ENCODE assay signal across 13 cellular contexts in genomic region chr20:48818031-48818370, GRCh38. TPM values are rescaled to one million over a fixed set of nuclear protein-coding genes. Genes with fewer than 3 reads are reported as not detected.
A peak's percentile ranks its signal among the peaks of the same experiment; 100 is the strongest.
DNase-seq lines count a peak whose midpoint lies in the region; ATAC-seq and TF ChIP-seq lines count a peak whose summit lies in the region.
"Had no signal": no experiment of that assay in that cellular context is flagged by ENCODE, and none has a peak within 500 bp of the region (broad histone marks: within the 10 kb centered on the region; RNA-seq: fewer than 3 reads in every experiment).

No MANE protein-coding gene starts in this region.

- CTCF ChIA-PET in activated CD8-positive, alpha-beta T cell treated with anti-CD3 and anti-CD28 coated beads for 36 hours (lab: Charles Lee) = interaction anchor here (0.9 to 1.5 kb wide), 5 partner anchors 24 to 161 kb away, joined by 3 to 5 read pairs (median 3); no protein-coding TSS in a partner anchor

- POLR2A ChIA-PET in activated CD8-positive, alpha-beta T cell treated with anti-CD3 and anti-CD28 coated beads for 36 hours (lab: Charles Lee) = interaction anchor here (0.6 to 2.2 kb wide), 11 partner anchors 9 to 238 kb away, joined by 3 to 11 read pairs (median 4); no protein-coding TSS in a partner anchor

- peak overlapping the region in 1 of 11 experiments; percentile 18; a peak in 1 of 22 replicates for H3K9ac ChIP-seq in BLaER1 treated with 17β-estradiol and CSF1 and Interleukin-3, amounts not matched to agents 10 nM and 100 nM

- H3K27me3 Mint-ChIP-seq in activated CD8-positive, alpha-beta T cell treated with anti-CD3 and anti-CD28 coated beads for 36 hours = no peaks in the 10 kb centered on the region
- H3K27me3 Mint-ChIP-seq in memory B cell = no peaks in the 10 kb centered on the region

- H3K79me2 ChIP-seq in DOHH2 (ENCODE audit: control insufficient read depth, low read length) = no peaks in the 10 kb centered on the region

- H3K27ac Mint-ChIP-seq in activated CD8-positive, alpha-beta T cell treated with anti-CD3 and anti-CD28 coated beads for 36 hours = peak overlapping the region; percentile 85
- H3K27ac Mint-ChIP-seq in memory B cell = peak overlapping the region; percentile 84

- no peak for DNase-seq in activated CD8-positive, alpha-beta T cell treated with anti-CD3 and anti-CD28 coated beads for 36 hours
- DNase-seq in memory B cell (ENCODE audit: low spot score in 2 of 2) (no peak), dermis blood vessel endothelial cell (no peak), substantia nigra (lab: John Stamatoyannopoulos, UW) (no peak), NCI-H2227 treated with DMSO at 0.1 percent for 48 hours (lab: John Stamatoyannopoulos, UW) (no peak)
- DNase-seq: BE2C, NCI-H2081, NCI-H524 had no signal

- H3K27me3 ChIP-seq in BLaER1 treated with 17β-estradiol and CSF1 and Interleukin-3, amounts not matched to agents 10 nM and 100 nM = no peaks in the 10 kb centered on the region
- no peaks in the 10 kb centered on the region for H3K27me3 ChIP-seq in DOHH2 (ENCODE audit: control insufficient read depth, low read length)
- H3K27me3 ChIP-seq: BE2C, SJSA1 had no signal

- intact Hi-C loops in activated CD8-positive, alpha-beta T cell treated with anti-CD3 and anti-CD28 coated beads for 36 hours (cut with micrococcal nuclease) = no loop called here

- peaks cover 32% of the 10 kb centered on the region for H3F3A ChIP-seq in DOHH2 (ENCODE audit: control insufficient read depth, insufficient read depth)

- peak overlapping the region in 1 of 11 experiments; percentile 66; a peak in 1 of 22 replicates for H3K27ac ChIP-seq in BLaER1 treated with 17β-estradiol and CSF1 and Interleukin-3, amounts not matched to agents 10 nM and 100 nM
- peak overlapping the region; percentile 79 for H3K27ac ChIP-seq in DOHH2 (ENCODE audit: low read depth, low read length)
- H3K27ac ChIP-seq in substantia nigra (ENCODE audit: low read depth, low read length, poor library complexity, severe bottlenecking) = no peak overlapping the region
- H3K27ac ChIP-seq: SJSA1 had no signal

- peaks cover 0 to 76% (median 0%) of the 10 kb centered on the region in 11 experiments; a peak in 6 of 22 replicates for H3K36me3 ChIP-seq in BLaER1 treated with 17β-estradiol and CSF1 and Interleukin-3, amounts not matched to agents 10 nM and 100 nM
- no peaks in the 10 kb centered on the region for H3K36me3 ChIP-seq in DOHH2 (ENCODE audit: control insufficient read depth, low read length)
- H3K36me3 ChIP-seq: BE2C, thoracic aorta had no signal

- ATAC-seq in activated CD8-positive, alpha-beta T cell treated with anti-CD3 and anti-CD28 coated beads for 36 hours = no peak
- ATAC-seq in memory B cell (ENCODE audit: low read depth) (no peak), GM18867 (IDR thresholded peaks at IDR 0.05; ENCODE audit: unreplicated experiment) (no peak)

- no peak for TF ChIP-seq CTCF in DOHH2 (IDR thresholded peaks at IDR 0.05; ENCODE audit: low read depth, low read length, poor library complexity, severe bottlenecking)
- TF ChIP-seq CTCF in activated CD8-positive, alpha-beta T cell treated with anti-CD3 and anti-CD28 coated beads for 36 hours (IDR thresholded peaks at IDR 0.05) = no peak

- no peak overlapping the region for H3K4me3 ChIP-seq in BLaER1 treated with 17β-estradiol and CSF1 and Interleukin-3, amounts not matched to agents 10 nM and 100 nM
- H3K4me3 ChIP-seq in DOHH2 (ENCODE audit: low read length) = peak overlapping the region; percentile 62
- H3K4me3 ChIP-seq: SJSA1, thoracic aorta had no signal

- H3K9me2 ChIP-seq in DOHH2 (replicated peaks; ENCODE audit: control insufficient read depth, low read length) = no peaks in the 10 kb centered on the region

- H3K4me1 Mint-ChIP-seq in activated CD8-positive, alpha-beta T cell treated with anti-CD3 and anti-CD28 coated beads for 36 hours (ENCODE audit: low read depth) = peaks cover 71% of the 10 kb centered on the region
- peaks cover 64% of the 10 kb centered on the region for H3K4me1 Mint-ChIP-seq in memory B cell

- H3K36me3 Mint-ChIP-seq in activated CD8-positive, alpha-beta T cell treated with anti-CD3 and anti-CD28 coated beads for 36 hours (ENCODE audit: low read depth) = peaks cover 60% of the 10 kb centered on the region
- H3K36me3 Mint-ChIP-seq in memory B cell = peaks cover 10% of the 10 kb centered on the region

- H3K4me2 ChIP-seq in BLaER1 treated with 17β-estradiol and CSF1 and Interleukin-3, amounts not matched to agents 10 nM and 100 nM = peak overlapping the region; percentile 76 to 96 (median 86)
- peak overlapping the region; percentile 78 for H3K4me2 ChIP-seq in DOHH2 (ENCODE audit: low read length)

- H3K9me3 ChIP-seq in BLaER1 treated with 17β-estradiol and CSF1 and Interleukin-3, amounts not matched to agents 10 nM and 100 nM (replicated peaks in 1 of 11) = no peaks in the 10 kb centered on the region
- H3K9me3 ChIP-seq in DOHH2 (ENCODE audit: control insufficient read depth, insufficient read depth, low read length) = no peaks in the 10 kb centered on the region
- H3K9me3 ChIP-seq: BE2C, thoracic aorta had no signal

- peaks cover 0 to 100% (median 7%) of the 10 kb centered on the region in 11 experiments; a peak in 12 of 22 replicates for H4K20me1 ChIP-seq in BLaER1 treated with 17β-estradiol and CSF1 and Interleukin-3, amounts not matched to agents 10 nM and 100 nM
- no peaks in the 10 kb centered on the region for H4K20me1 ChIP-seq in DOHH2 (ENCODE audit: control insufficient read depth, insufficient read depth, low read depth, low read length)

- H3K4me3 Mint-ChIP-seq in activated CD8-positive, alpha-beta T cell treated with anti-CD3 and anti-CD28 coated beads for 36 hours = peak overlapping the region; percentile 59
- H3K4me3 Mint-ChIP-seq in memory B cell = peak overlapping the region; percentile 74

- H3K9me3 Mint-ChIP-seq in activated CD8-positive, alpha-beta T cell treated with anti-CD3 and anti-CD28 coated beads for 36 hours = peaks cover 3% of the 10 kb centered on the region
- no peaks in the 10 kb centered on the region for H3K9me3 Mint-ChIP-seq in memory B cell

- peaks cover 65 to 94% (median 82%) of the 10 kb centered on the region in 10 experiments for H3K4me1 ChIP-seq in BLaER1 treated with 17β-estradiol and CSF1 and Interleukin-3, amounts not matched to agents 10 nM and 100 nM
- H3K4me1 ChIP-seq in DOHH2 (ENCODE audit: control insufficient read depth, low read length) = peaks cover 70% of the 10 kb centered on the region
- H3K4me1 ChIP-seq: BE2C had no signal

RNA-seq across cellular contexts. Expression of gene PREX1, which starts 9.8 kb away (rescaled TPM):
- 10 to 100 TPM; 79.7 to 80.5 TPM for total RNA-seq in activated CD8-positive, alpha-beta T cell treated with anti-CD3 and anti-CD28 coated beads for 36 hours
- total RNA-seq in dermis blood vessel endothelial cell = 63.1 and 63.9 TPM in 2 replicates
